9 cellular contexts compared by ENCODE assay signal in genomic region chr1:26360051-26360806, GRCh38. TPM values are rescaled to one million over a fixed set of nuclear protein-coding genes. Genes with fewer than 3 reads are reported as not detected.
DNase-seq lines count a peak whose midpoint lies in the region; ATAC-seq and TF ChIP-seq lines count a peak whose summit lies in the region.
"Had no signal": no experiment of that assay in that cellular context is flagged by ENCODE, and none has a peak within 500 bp of the region (broad histone marks: within the 10 kb centered on the region; RNA-seq: fewer than 3 reads in every experiment).

No MANE protein-coding gene starts in this region.

- no peak overlapping the region for H3K9ac ChIP-seq in H9 (ENCODE audit: extremely low read depth, insufficient read length, low read length)

- H3K36me3 ChIP-seq in right atrium auricular region, result no peaks in the 10 kb centered on the region

- peak overlapping the region; percentile 2 to 36 for H3K4me3 ChIP-seq in right atrium auricular region

- H3K4me1 Mint-ChIP-seq in H9, result peaks cover 44 to 57% of the 10 kb centered on the region in 2 experiments

- H4K8ac ChIP-seq in H9 (replicated peaks; ENCODE audit: insufficient read length, low read depth, low read length), result no peak overlapping the region

- no peak overlapping the region for H4K91ac ChIP-seq in H9 (ENCODE audit: insufficient read length, low read depth, low read length)

- no peak for TF ChIP-seq CTCF in H9 (conservative IDR thresholded peaks at IDR 0.05)
- no peak for TF ChIP-seq CTCF in right atrium auricular region (IDR thresholded peaks at IDR 0.05)

- H3K23me2 ChIP-seq in H9 (ENCODE audit: insufficient read length, low read depth, low read length, poor library complexity, severe bottlenecking), result peaks cover 4% of the 10 kb centered on the region

- peak overlapping the region; percentile 69 to 87 for H3K4me3 Mint-ChIP-seq in H9

- no peaks in the 10 kb centered on the region; a peak in 1 of 5 replicates for H3K9me3 Mint-ChIP-seq in H9

- 0 out of 2 replicates have a peak overlapping the region, but pooled peaks have one; percentile 59 for H3K14ac ChIP-seq in H9 (ENCODE audit: insufficient read depth, low read length)

- H2BK12ac ChIP-seq in H9 (ENCODE audit: insufficient read length, low read depth, low read length), result no peak overlapping the region

- peak; percentile 87 for DNase-seq in H9
- peak; percentile 40 for DNase-seq in activated T-cell treated with anti-CD3 and anti-CD28 coated beads for 48 hours (ENCODE audit: low read depth)
- no peak for DNase-seq in right atrium auricular region (ENCODE audit: low spot score)
- DNase-seq in stimulated activated CD4-positive, alpha-beta T cell treated with anti-CD3 and anti-CD28 coated beads, Interleukin-4, amount 100 ng/mL, for 1 hour, result peak; percentile 55

- H3K27ac ChIP-seq in H9 (ENCODE audit: insufficient read length, low read depth, low read length), result no peak overlapping the region
- H3K27ac ChIP-seq in right atrium auricular region, result no peak overlapping the region

- H2BK20ac ChIP-seq in H9 (ENCODE audit: low read depth, low read length, poor library complexity, severe bottlenecking), result no peak overlapping the region

- H3T11ph ChIP-seq in H9 (ENCODE audit: low read length), result no peak overlapping the region

- H3K4me2 ChIP-seq in H9 (ENCODE audit: insufficient read depth, insufficient read length, low read length), result peak overlapping the region; percentile 54

- H3K23ac ChIP-seq in H9 (ENCODE audit: insufficient read length, low read depth, low read length), result no peak overlapping the region

- no peak overlapping the region for H3K27ac Mint-ChIP-seq in H9

- H3K4me1 ChIP-seq in H9 (ENCODE audit: insufficient read depth, low read length), result peaks cover 3% of the 10 kb centered on the region
- peaks cover 0 to 14% of the 10 kb centered on the region in 2 donors for H3K4me1 ChIP-seq in right atrium auricular region

- no CpG with 5 or more reads among the region's 62 CpGs for WGBS in H9 (ENCODE audit: extremely low coverage, insufficient read length, low lambda C conversion rate)

- no peak overlapping the region for H2AK5ac ChIP-seq in H9 (ENCODE audit: insufficient read length, low read length)

- no peaks in the 10 kb centered on the region for H3K79me1 ChIP-seq in H9 (ENCODE audit: insufficient read depth, low read depth, low read length, poor library complexity, severe bottlenecking)

- H3K9me3 ChIP-seq in H9 (ENCODE audit: control insufficient read depth, low read depth, low read length) (no peaks in the 10 kb centered on the region), right atrium auricular region (no peaks in the 10 kb centered on the region)

- no peaks in the 10 kb centered on the region for H3K79me2 ChIP-seq in H9 (ENCODE audit: insufficient read depth, low read length)

- H4K5ac ChIP-seq in H9 (ENCODE audit: insufficient read length, low read depth, low read length), result no peak overlapping the region

- H3K27me3 ChIP-seq in H9 (ENCODE audit: insufficient read depth, low read length) (no peaks in the 10 kb centered on the region; the same call in 1 of the 2 replicates), right atrium auricular region (peaks cover 13 to 14% of the 10 kb centered on the region in 2 donors)

- H3K27me3 Mint-ChIP-seq in H9 (ENCODE audit: low read depth), result peaks cover 66% of the 10 kb centered on the region

- H3K4ac ChIP-seq in H9 (ENCODE audit: low read depth, low read length), result no peak overlapping the region

- peak overlapping the region; percentile 5 for H3K18ac ChIP-seq in H9 (ENCODE audit: insufficient read length, low read depth, low read length)

- no peak overlapping the region for H2BK5ac ChIP-seq in H9 (ENCODE audit: insufficient read length, low read length)

- no peak overlapping the region for H2BK120ac ChIP-seq in H9 (ENCODE audit: low read depth, low read length, poor library complexity, severe bottlenecking)

- no peak overlapping the region for H3K56ac ChIP-seq in H9 (ENCODE audit: insufficient read length, low read depth, low read length)

- no peaks in the 10 kb centered on the region for H4K20me1 ChIP-seq in H9 (ENCODE audit: control insufficient read depth, insufficient read depth, insufficient read length)

- H2AFZ ChIP-seq in H9 (ENCODE audit: low read length), result no peak overlapping the region

- ATAC-seq in GM21390 (IDR thresholded peaks at IDR 0.05; ENCODE audit: unreplicated experiment) (no peak), HG02642 (IDR thresholded peaks at IDR 0.05; ENCODE audit: poor library complexity, unreplicated experiment) (no peak), HG03378 (IDR thresholded peaks at IDR 0.05; ENCODE audit: unreplicated experiment) (no peak), HG03097 (IDR thresholded peaks at IDR 0.05; ENCODE audit: low FRiP score, unreplicated experiment) (no peak)

- no peak overlapping the region for H2BK15ac ChIP-seq in H9 (ENCODE audit: low read depth, low read length)

- no peaks in the 10 kb centered on the region for H3K36me3 Mint-ChIP-seq in H9 (ENCODE audit: insufficient read depth in 1 of 3, low read depth in 3 of 3)

RNA-seq across cellular contexts. Expression of gene CRYBG2, which starts 6.3 kb away (rescaled TPM):
- 11.8 and 12.8 TPM in 2 replicates for total RNA-seq in H9 (2021)
- total RNA-seq in right atrium auricular region, result not detected

RNA-seq across cellular contexts. Expression of gene ZNF683, which starts 12.3 kb away (rescaled TPM):
- total RNA-seq in H9 (2021), result not detected in 2 replicates
- total RNA-seq in right atrium auricular region, result not detected
- total RNA-seq: T-helper 1 cell treated with Interleukin-12 subunit alpha and Interleukin-12 subunit beta and Interleukin-4 antibody, amounts not matched to agents 30 ng/mL and 1 ng/mL, for 36 hours had no signal

RNA-seq across cellular contexts. Expression of gene CD52, which starts 42.5 kb away (rescaled TPM):
- total RNA-seq in H9 (2021), result 3.8 and 4.1 TPM in 2 replicates
- total RNA-seq in right atrium auricular region, result 1 to 10 TPM; 4.9 to 5.8 TPM

RNA-seq across cellular contexts. Expression of gene LIN28A, which starts 50.4 kb away (rescaled TPM):
- total RNA-seq in H9 (2021), result 1,267 and 1,289 TPM in 2 replicates
- total RNA-seq in right atrium auricular region, result not detected
- total RNA-seq: T-helper 1 cell treated with Interleukin-12 subunit alpha and Interleukin-12 subunit beta and Interleukin-4 antibody, amounts not matched to agents 30 ng/mL and 1 ng/mL, for 36 hours had no signal

RNA-seq across cellular contexts. Expression of gene UBXN11, which starts 53.8 kb away (rescaled TPM):
- total RNA-seq in H9 (2021), result 13.1 and 13.7 TPM in 2 replicates
- total RNA-seq in right atrium auricular region, result 1 to 10 TPM; 4.5 to 7.4 TPM

Comparison
In these comparisons a context has a peak if more than half of its experiments do, and no peak if none do; other contexts are left out.
1. RNA of gene CRYBG2, which starts 6.3 kb away (total RNA-seq): 11.8 to 12.8 TPM in H9; not detected in right atrium auricular region; every median in the first group is over 10 times any median in the second.